In the genomic region with DNA sequence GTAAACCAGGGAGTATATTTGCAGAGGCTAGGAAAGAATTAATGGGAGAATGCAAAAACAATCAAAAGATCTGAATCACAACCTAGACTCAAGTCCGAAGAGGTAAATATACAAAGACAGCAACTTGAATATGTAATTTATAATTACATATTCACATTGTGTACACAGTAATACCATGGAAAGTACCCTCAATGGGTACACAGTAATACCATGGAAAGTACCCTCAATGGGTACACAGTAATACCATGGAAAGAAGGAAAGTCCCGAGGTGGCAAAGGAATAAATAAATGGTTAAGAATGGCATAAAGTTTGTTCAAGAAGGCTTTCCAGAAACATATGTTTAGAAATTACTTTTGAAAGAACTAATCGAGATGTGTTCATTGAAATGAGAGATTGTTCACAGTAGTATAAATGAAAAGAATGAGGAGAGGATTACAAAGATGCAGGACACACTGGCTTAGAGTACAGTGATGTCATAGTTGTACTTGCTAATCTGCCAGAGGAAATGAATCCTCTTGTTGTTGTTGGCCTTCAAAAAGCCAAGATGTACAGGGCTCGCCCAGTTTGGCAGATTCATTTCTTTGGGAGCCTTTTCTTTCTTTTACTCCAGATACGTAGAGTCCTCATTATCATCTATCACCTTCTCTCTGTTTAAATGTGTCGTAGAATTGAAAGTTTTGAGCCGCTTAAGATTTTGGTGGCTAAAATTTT, we compare ENCODE assay signal across 12 cellular contexts.
DNase-seq lines count a peak whose midpoint lies in the region; FAIRE-seq and TF ChIP-seq lines count a peak whose summit lies in the region.
"Had no signal": no experiment of that assay in that cellular context is flagged by ENCODE, and none has a peak within 500 bp of the region (broad histone marks: within the 10 kb centered on the region; RNA-seq: fewer than 3 reads in every experiment).

No MANE protein-coding gene starts in this region.

- peaks cover 2% of the 10 kb centered on the region for H3K36me3 Mint-ChIP-seq in chondrocyte (ENCODE audit: low read depth)
- H3K36me3 Mint-ChIP-seq: mesothelial cell of epicardium had no signal

- H3K4me3 ChIP-seq in keratinocyte (ENCODE audit: control insufficient read depth in 2 of 3, extremely low read depth in 1 of 3, insufficient read depth in 2 of 3, low read depth in 1 of 3, low read length in 3 of 3) (no peak overlapping the region), testis (no peak overlapping the region), SJCRH30 (no peak overlapping the region)
- H3K4me3 ChIP-seq: K562 had no signal

- whole genome bisulfite sequencing in testis, 2 donors: 48 to 55% methylated on average over 7 of the region's 7 CpGs

- H3K4me3 Mint-ChIP-seq in chondrocyte (ENCODE audit: unreplicated experiment): no peak overlapping the region
- H3K4me3 Mint-ChIP-seq: mesothelial cell of epicardium had no signal

- no peaks in the 10 kb centered on the region for H3K27me3 Mint-ChIP-seq in chondrocyte (ENCODE audit: low read depth)

- intact Hi-C loops in testis (cut with DNase I; ENCODE audit: low total_unique reads): no loop called here

- H3K4me2 ChIP-seq in keratinocyte (ENCODE audit: control insufficient read depth, extremely low read depth, insufficient read depth, low read depth, low read length): no peak overlapping the region

- no peaks in the 10 kb centered on the region for H3K9me3 ChIP-seq in keratinocyte (ENCODE audit: control insufficient read depth, low read depth, low read length)
- H3K9me3 ChIP-seq in testis: no peaks in the 10 kb centered on the region
- no peaks in the 10 kb centered on the region for H3K9me3 ChIP-seq in SJCRH30 (replicated peaks)

- no peaks in the 10 kb centered on the region for H3K9me1 ChIP-seq in keratinocyte (ENCODE audit: control insufficient read depth, extremely low read depth, insufficient read depth, low read length)

- TF ChIP-seq CTCF in chondrocyte (IDR thresholded peaks at IDR 0.05) (no peak), keratinocyte (optimal IDR thresholded peaks at IDR 0.05 in 1 of 3, IDR thresholded peaks at IDR 0.05 in 1 of 3, conservative IDR thresholded peaks at IDR 0.05 in 1 of 3; ENCODE audit: extremely low read depth in 1 of 3, insufficient read depth in 2 of 3, low read length in 3 of 3) (no peak), testis (IDR thresholded peaks at IDR 0.05) (no peak)

- H2AFZ ChIP-seq in keratinocyte (ENCODE audit: control insufficient read depth, low read length): no peak overlapping the region

- H3K9ac ChIP-seq in keratinocyte (ENCODE audit: control insufficient read depth, extremely low read depth, insufficient read depth, low read length): no peak overlapping the region

- FAIRE-seq in keratinocyte (lab: Jason Lieb, UNC): peak; percentile 46
- FAIRE-seq: K562 had no signal

- DNase-seq in M059J (ENCODE audit: low read depth) (peak; percentile 59), chondrocyte (ENCODE audit: low spot score) (no peak), keratinocyte (ENCODE audit: low read depth, low spot score) (no peak), testis (peak; percentile 30), DMS153 treated with DMSO at 0.1 percent for 48 hours (lab: John Stamatoyannopoulos, UW; ENCODE audit: unreplicated experiment) (no peak), NCI-H2029 treated with DMSO at 0.1 percent for 48 hours (lab: John Stamatoyannopoulos, UW) (no peak), SJCRH30 (no peak)
- DNase-seq in stimulated activated CD4-positive, alpha-beta T cell treated with anti-CD3 and anti-CD28 coated beads, Interleukin-4, amount 100 ng/mL, for 4 hours: no peak
- DNase-seq: activated CD8-positive, alpha-beta memory T cell treated with anti-CD3 and anti-CD28 coated beads, Interleukin-2, amount 50 U/mL, for 4 hours; NCI-H510A had no signal

- no peak for TF ChIP-seq POLR2A in testis (IDR thresholded peaks at IDR 0.05)

- H3K27ac ChIP-seq in keratinocyte (ENCODE audit: control insufficient read depth, insufficient read depth, low read length) (no peak overlapping the region), testis (peak overlapping the region in 1 of 2 donors; percentile 68), SJCRH30 (no peak overlapping the region)

- no peaks in the 10 kb centered on the region for H3K27me3 ChIP-seq in keratinocyte (ENCODE audit: control insufficient read depth, extremely low read depth, insufficient read depth, low read length)
- no peaks in the 10 kb centered on the region for H3K27me3 ChIP-seq in testis
- no peaks in the 10 kb centered on the region for H3K27me3 ChIP-seq in SJCRH30

- peaks cover 13% of the 10 kb centered on the region for H3K4me1 Mint-ChIP-seq in chondrocyte (ENCODE audit: low read depth)
- H3K4me1 Mint-ChIP-seq: mesothelial cell of epicardium had no signal

- no peaks in the 10 kb centered on the region for H3K36me3 ChIP-seq in keratinocyte (ENCODE audit: control insufficient read depth in 2 of 2, extremely low read depth in 1 of 2, insufficient read depth in 2 of 2, low read length in 2 of 2)
- no peaks in the 10 kb centered on the region for H3K36me3 ChIP-seq in testis (ENCODE audit: low read depth, missing control alignments)
- no peaks in the 10 kb centered on the region for H3K36me3 ChIP-seq in SJCRH30

- peak overlapping the region; percentile 64 for H3K27ac Mint-ChIP-seq in chondrocyte (ENCODE audit: unreplicated experiment)
- H3K27ac Mint-ChIP-seq: mesothelial cell of epicardium had no signal

- dilution Hi-C loops in keratinocyte (cut with MboI; ENCODE audit: extremely low pct_ligation_motif_present, low sequenced_read_pairs): no loop called here

- H4K20me1 ChIP-seq in keratinocyte (ENCODE audit: control insufficient read depth, extremely low read depth, insufficient read depth, low read length): no peaks in the 10 kb centered on the region

- no peaks in the 10 kb centered on the region for H3K9me3 Mint-ChIP-seq in chondrocyte (ENCODE audit: low read depth)
- H3K9me3 Mint-ChIP-seq: mesothelial cell of epicardium had no signal

- H3K79me2 ChIP-seq in keratinocyte (ENCODE audit: control insufficient read depth, insufficient read depth, low read length): no peaks in the 10 kb centered on the region

- peaks cover 6% of the 10 kb centered on the region for H3K4me1 ChIP-seq in keratinocyte (ENCODE audit: control insufficient read depth, extremely low read depth, insufficient read depth, low read length)
- H3K4me1 ChIP-seq in testis: peaks cover 7% of the 10 kb centered on the region
- H3K4me1 ChIP-seq in SJCRH30: no peaks in the 10 kb centered on the region

Comparison
In these comparisons a context has a peak if more than half of its experiments do, and no peak if none do; other contexts are left out.
1. DNase-seq: peak in M059J (single experiment) and testis (single experiment); none in chondrocyte (single experiment), keratinocyte (single experiment), DMS153 treated with DMSO at 0.1 percent for 48 hours (single experiment), NCI-H2029 treated with DMSO at 0.1 percent for 48 hours (single experiment), stimulated activated CD4-positive, alpha-beta T cell treated with anti-CD3 and anti-CD28 coated beads, Interleukin-4, amount 100 ng/mL, for 4 hours (0 of 2) and SJCRH30 (0 of 2).